Comparison of ENCODE assay signal across 8 cellular contexts in genomic region chr19:49085868-49086232, GRCh38. TPM values are rescaled to one million over a fixed set of nuclear protein-coding genes. Genes with fewer than 3 reads are reported as not detected.
DNase-seq lines count a peak whose midpoint lies in the region; ATAC-seq and TF ChIP-seq lines count a peak whose summit lies in the region.

No MANE protein-coding gene starts in this region.

- H4K20me1 ChIP-seq in mammary epithelial cell (ENCODE audit: insufficient read depth, low read length), result peaks cover 7% of the 10 kb centered on the region

- H3K27me3 ChIP-seq in mammary epithelial cell (ENCODE audit: insufficient read depth, low read length) (no peaks in the 10 kb centered on the region), mononuclear cell (ENCODE audit: insufficient read depth, low read length) (no peaks in the 10 kb centered on the region), aorta (ENCODE audit: control insufficient read depth in 1 of 2, insufficient read depth in 2 of 2, low read length in 1 of 2) (no peaks in the 10 kb centered on the region)

- H3K9me3 ChIP-seq in mammary epithelial cell (replicated peaks; ENCODE audit: insufficient read depth, low read length) (no peaks in the 10 kb centered on the region), mononuclear cell (ENCODE audit: low read depth, low read length) (no peaks in the 10 kb centered on the region), aorta (ENCODE audit: control insufficient read depth, low read length) (no peaks in the 10 kb centered on the region)

- peak overlapping the region; percentile 82 for H3K27ac ChIP-seq in mammary epithelial cell (ENCODE audit: insufficient read depth, low read depth, low read length)
- H3K27ac ChIP-seq in aorta (ENCODE audit: low read depth in 1 of 2, low read length in 2 of 2), result peak overlapping the region in 1 of 2 donors; percentile 18

- intact Hi-C loops in mammary epithelial cell (cut with micrococcal nuclease), result loop anchor here (1.0 kb wide), 1 partner anchor 186 kb away; the partner anchor contains the start of gene NUCB1
- intact Hi-C loops in aorta (cut with DNase I), result no loop called here

- peaks cover 41% of the 10 kb centered on the region for H3K36me3 Mint-ChIP-seq in stimulated activated naive CD8-positive, alpha-beta T cell treated with anti-CD3 and anti-CD28 coated beads, Interleukin-15, Interleukin-2, amounts not matched to agents 100 ng/mL and 50 ng/mL, for 24 hours (ENCODE audit: low read depth)

- peak overlapping the region; percentile 89 for H2AFZ ChIP-seq in mammary epithelial cell (ENCODE audit: low read depth, low read length)

- peak overlapping the region; percentile 92 for H3K9ac ChIP-seq in mammary epithelial cell (ENCODE audit: insufficient read depth, low read length)

- H3K4me1 ChIP-seq in mammary epithelial cell (ENCODE audit: insufficient read depth, low read length), result peaks cover 11% of the 10 kb centered on the region
- H3K4me1 ChIP-seq in mononuclear cell (ENCODE audit: insufficient read depth, low read length), result peaks cover 32% of the 10 kb centered on the region
- H3K4me1 ChIP-seq in aorta (ENCODE audit: control insufficient read depth in 1 of 2, insufficient read depth in 2 of 2, low read length in 2 of 2), result no peaks in the 10 kb centered on the region

- CTCF ChIA-PET in mammary epithelial cell (lab: Charles Lee; ENCODE audit: low non-redundant PET), result no interaction called here

- peak overlapping the region; percentile 74 to 93 (median 90) for H3K4me3 ChIP-seq in mammary epithelial cell (replicated peaks in 1 of 3; ENCODE audit: insufficient read depth in 1 of 3, low read depth in 2 of 3, low read length in 3 of 3)
- peak overlapping the region; percentile 96 for H3K4me3 ChIP-seq in mononuclear cell (ENCODE audit: low read length)
- H3K4me3 ChIP-seq in aorta (ENCODE audit: low read length in 2 of 2), result peak overlapping the region; percentile 24 to 65

- H3K79me2 ChIP-seq in mammary epithelial cell (ENCODE audit: insufficient read depth, low read length), result peaks cover 55% of the 10 kb centered on the region

- H3K36me3 ChIP-seq in mammary epithelial cell (ENCODE audit: insufficient read depth, low read length) (peaks cover 21% of the 10 kb centered on the region), aorta (ENCODE audit: control insufficient read depth in 1 of 2, insufficient read depth in 2 of 2, low read length in 1 of 2) (peaks cover 4 to 8% of the 10 kb centered on the region in 2 donors)

- dilution Hi-C loops in mammary epithelial cell (cut with HindIII; ENCODE audit: low sequenced_read_pairs), result no loop called here

- H3K9me3 Mint-ChIP-seq in stimulated activated naive CD8-positive, alpha-beta T cell treated with anti-CD3 and anti-CD28 coated beads, Interleukin-15, Interleukin-2, amounts not matched to agents 100 ng/mL and 50 ng/mL, for 24 hours, result no peaks in the 10 kb centered on the region

- no peak for ATAC-seq in stimulated activated naive CD8-positive, alpha-beta T cell treated with anti-CD3 and anti-CD28 coated beads, Interleukin-15, Interleukin-2, amounts not matched to agents 100 U/mL and 50 U/mL, for 24 hours
- no peak for ATAC-seq in aorta (ENCODE audit: low FRiP score)
- ATAC-seq in GM18873 (IDR thresholded peaks at IDR 0.05; ENCODE audit: low FRiP score, unreplicated experiment), result no peak

- peak overlapping the region; percentile 94 for H3K27ac Mint-ChIP-seq in stimulated activated naive CD8-positive, alpha-beta T cell treated with anti-CD3 and anti-CD28 coated beads, Interleukin-15, Interleukin-2, amounts not matched to agents 100 ng/mL and 50 ng/mL, for 24 hours

- in situ Hi-C loops in mammary epithelial cell (cut with MboI; ENCODE audit: low sequenced_read_pairs in 2 of 2), result no loop called here

- DNase-seq in stimulated activated naive CD8-positive, alpha-beta T cell treated with anti-CD3 and anti-CD28 coated beads, Interleukin-15, Interleukin-2, amounts not matched to agents 100 U/mL and 50 U/mL, for 24 hours, result no peak
- DNase-seq in mammary epithelial cell (no peak), aorta (no peak), HuH-7.5 (ENCODE audit: low spot score) (no peak)
- no peak for DNase-seq in stimulated activated CD4-positive, alpha-beta T cell treated with anti-CD3 and anti-CD28 coated beads, Interleukin-12 subunit alpha, Interleukin-12 subunit beta, amount 100 ng/mL, for 4 hours

- no peak for TF ChIP-seq CTCF in mammary epithelial cell (conservative IDR thresholded peaks at IDR 0.05 in 1 of 2, IDR thresholded peaks at IDR 0.05 in 1 of 2; ENCODE audit: extremely low read depth in 1 of 2, insufficient read depth in 1 of 2, low read depth in 1 of 2, low read length in 2 of 2)

- H3K4me1 Mint-ChIP-seq in stimulated activated naive CD8-positive, alpha-beta T cell treated with anti-CD3 and anti-CD28 coated beads, Interleukin-15, Interleukin-2, amounts not matched to agents 100 ng/mL and 50 ng/mL, for 24 hours (ENCODE audit: low read depth), result peaks cover 50% of the 10 kb centered on the region

- 4% methylated on average over 14 of the region's 14 CpGs for WGBS in mammary epithelial cell (ENCODE audit: low coverage, missing lambda C conversion rate)
- 0 to 2% methylated on average over 14 of the region's 14 CpGs for WGBS in aorta, 2 donors

- peak overlapping the region; percentile 89 for H3K4me2 ChIP-seq in mammary epithelial cell (ENCODE audit: insufficient read depth, low read depth, low read length)

- H3K27me3 Mint-ChIP-seq in stimulated activated naive CD8-positive, alpha-beta T cell treated with anti-CD3 and anti-CD28 coated beads, Interleukin-15, Interleukin-2, amounts not matched to agents 100 ng/mL and 50 ng/mL, for 24 hours, result no peaks in the 10 kb centered on the region

- H3K4me3 Mint-ChIP-seq in stimulated activated naive CD8-positive, alpha-beta T cell treated with anti-CD3 and anti-CD28 coated beads, Interleukin-15, Interleukin-2, amounts not matched to agents 100 ng/mL and 50 ng/mL, for 24 hours, result peak overlapping the region; percentile 95

- BruUV-seq in mammary epithelial cell (replicated peaks; lab: Mats Ljungman, UMichigan), result no TSS peak

RNA-seq across cellular contexts. Expression of gene SNRNP70, which starts 0.6 kb away (rescaled TPM):
- total RNA-seq in mammary epithelial cell (100 to 1,000 TPM in 1 of 2 donors, 10 to 100 TPM in 1; 98.5 to 183 TPM), mononuclear cell (136 TPM), aorta (100 to 1,000 TPM; 170 to 249 TPM)
- polyA plus RNA-seq in mammary epithelial cell (106 TPM), aorta (100 to 1,000 TPM in 1 of 2 donors, 10 to 100 TPM in 1; 54.5 to 694 TPM)
- 59.4 TPM for polyA minus RNA-seq in mammary epithelial cell

RNA-seq across cellular contexts. Expression of gene KCNA7, which starts 13.4 kb away (rescaled TPM):
- total RNA-seq in mammary epithelial cell, result under 1 TPM in 1 of 2 donors, not detected in 1; 0.09 TPM
- not detected for polyA plus RNA-seq in mammary epithelial cell
- polyA minus RNA-seq in mammary epithelial cell, result not detected
- under 0.01 TPM for total RNA-seq in mononuclear cell
- total RNA-seq in aorta, result not detected
- not detected for polyA plus RNA-seq in aorta

RNA-seq across cellular contexts. Expression of gene NTF4, which starts 21.2 kb away (rescaled TPM):
- 10 to 100 TPM; 14.8 to 42.8 TPM for total RNA-seq in mammary epithelial cell
- polyA plus RNA-seq in mammary epithelial cell, result 9.5 TPM
- 1.0 TPM for polyA minus RNA-seq in mammary epithelial cell
- total RNA-seq in mononuclear cell, result not detected
- not detected for total RNA-seq in aorta
- polyA plus RNA-seq in aorta, result not detected

RNA-seq across cellular contexts. Expression of gene CGB7, which starts 28.3 kb away (rescaled TPM):
- 1 to 10 TPM in 1 of 2 donors, under 1 TPM in 1; 0.83 to 5.1 TPM for total RNA-seq in mammary epithelial cell
- polyA plus RNA-seq in mammary epithelial cell, result 4.2 TPM
- 9.8 TPM for polyA minus RNA-seq in mammary epithelial cell
- not detected for total RNA-seq in mononuclear cell
- total RNA-seq in aorta, result not detected
- polyA plus RNA-seq in aorta, result not detected

RNA-seq across cellular contexts. Expression of gene LIN7B, which starts 28.3 kb away (rescaled TPM):
- total RNA-seq in mammary epithelial cell (1 to 10 TPM; 3.6 to 3.8 TPM), mononuclear cell (2.5 TPM), aorta (1 to 10 TPM; 8.4 to 9.7 TPM)
- polyA plus RNA-seq in mammary epithelial cell (1.5 TPM), aorta (10 to 100 TPM in 1 of 2 donors, 1 to 10 TPM in 1; 7.6 to 24.1 TPM)
- not detected for polyA minus RNA-seq in mammary epithelial cell

Comparison
In these comparisons a context has a peak if more than half of its experiments do, and no peak if none do; other contexts are left out.
1. H3K4me3 ChIP-seq: peak in every context shown above with its lines; median percentile 96 in mononuclear cell; 90 in mammary epithelial cell; 44 in aorta.
2. RNA of gene NTF4, which starts 21.2 kb away (total RNA-seq): 14.8 to 42.8 TPM in mammary epithelial cell; not detected in mononuclear cell (single experiment) and not detected in aorta; every median in the first group is over 10 times any median in the second.